Comparison of ENCODE assay signal across 8 cellular contexts in the genomic region with DNA sequence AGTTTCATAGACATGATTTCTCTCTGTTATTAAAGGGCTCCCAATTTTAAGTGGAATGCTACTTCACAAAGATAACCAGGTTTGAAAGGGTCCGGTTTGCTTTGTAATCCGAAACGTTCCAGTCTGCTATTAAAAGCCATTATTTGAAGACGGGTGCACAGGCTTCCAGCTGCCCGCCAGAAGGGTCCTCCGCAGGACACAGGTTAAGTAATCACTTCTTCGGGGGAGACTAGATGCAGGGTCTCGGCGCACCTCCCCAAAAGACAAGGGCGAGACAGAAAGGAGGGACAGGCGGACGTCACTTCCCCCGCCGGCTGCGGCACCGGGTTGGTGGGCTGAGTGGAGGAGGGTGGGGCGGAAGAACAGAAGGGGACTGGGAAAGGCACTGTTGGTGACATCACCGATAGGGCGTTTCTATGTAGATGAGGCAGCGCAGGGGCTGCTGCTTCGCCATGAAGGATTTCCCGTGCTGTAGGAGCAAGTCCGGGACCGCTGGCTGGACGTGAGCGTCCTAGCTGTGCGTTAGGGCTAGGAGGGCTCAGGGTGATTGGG. TPM values are rescaled to one million over a fixed set of nuclear protein-coding genes. Genes with fewer than 3 reads are reported as not detected.
A peak's percentile ranks its signal among the peaks of the same experiment; 100 is the strongest.
DNase-seq lines count a peak whose midpoint lies in the region; ATAC-seq lines count a peak whose summit lies in the region.

No MANE protein-coding gene starts in this region.

- H3K36me3 Mint-ChIP-seq in activated T-cell treated with anti-CD3 and anti-CD28 coated beads, Interleukin-2, amount 50 U/mL, for 4 hours (ENCODE audit: insufficient read depth), result no peaks in the 10 kb centered on the region

- H3K9me3 Mint-ChIP-seq in activated T-cell treated with anti-CD3 and anti-CD28 coated beads, Interleukin-2, amount 50 U/mL, for 4 hours, result no peaks in the 10 kb centered on the region

- peak; percentile 82 for ATAC-seq in GM21717 (IDR thresholded peaks at IDR 0.05; ENCODE audit: unreplicated experiment)
- peak; percentile 89 to 91 for ATAC-seq in activated T-cell treated with anti-CD3 and anti-CD28 coated beads, Interleukin-2, amount 50 U/mL, for 4 hours

- peaks cover 16% of the 10 kb centered on the region for H3K4me1 Mint-ChIP-seq in activated T-cell treated with anti-CD3 and anti-CD28 coated beads, Interleukin-2, amount 50 U/mL, for 4 hours (ENCODE audit: low read depth)

- peak overlapping the region; percentile 72 for H3K4me3 ChIP-seq in Jurkat, Clone E6-1 (ENCODE audit: low read length)

- no peak overlapping the region for H3K4me3 Mint-ChIP-seq in activated T-cell treated with anti-CD3 and anti-CD28 coated beads, Interleukin-2, amount 50 U/mL, for 4 hours

- DNase-seq in DMS 273 treated with DMSO at 0.1 percent for 48 hours (lab: John Stamatoyannopoulos, UW), result peak; percentile 98
- peak; percentile 98 for DNase-seq in Jurkat, Clone E6-1 (ENCODE audit: low read depth, low spot score)
- peak; percentile 75 for DNase-seq in OCI-M2 (lab: John Stamatoyannopoulos, UW; ENCODE audit: unreplicated experiment)
- peak; percentile 98 for DNase-seq in activated T-cell treated with anti-CD3 and anti-CD28 coated beads, Interleukin-2, amount 50 U/mL, for 4 hours
- peak; percentile 99 for DNase-seq in fibroblast of gingiva (ENCODE audit: low read depth)
- peak; percentile 97 for DNase-seq in myocyte (ENCODE audit: low read depth)
- DNase-seq in stimulated activated CD8-positive, alpha-beta memory T cell treated with anti-CD3 and anti-CD28 coated beads, Interleukin-7, amount 100 ng/mL, for 4 hours (ENCODE audit: low read depth in 2 of 2), result peak; percentile 99

- no peaks in the 10 kb centered on the region for H3K27me3 Mint-ChIP-seq in activated T-cell treated with anti-CD3 and anti-CD28 coated beads, Interleukin-2, amount 50 U/mL, for 4 hours (ENCODE audit: low read depth)

RNA-seq across cellular contexts. Expression of a gene that starts 8.9 kb away (rescaled TPM):
- not detected for polyA plus RNA-seq in Jurkat, Clone E6-1 (2012; ENCODE audit: insufficient read depth, insufficient read length)
- 1,000 to 10,000 TPM; 1,321 to 1,622 (median 1,616) TPM for total RNA-seq in activated T-cell treated with anti-CD3 and anti-CD28 coated beads, Interleukin-2, amount 50 U/mL, for 4 hours
- total RNA-seq in myocyte, result not detected in 2 replicates
- 10.5 TPM for polyA plus RNA-seq in myocyte (2012)

RNA-seq across cellular contexts. Expression of a gene that starts 17.1 kb away (rescaled TPM):
- 29.7 TPM for polyA plus RNA-seq in Jurkat, Clone E6-1 (2012; ENCODE audit: insufficient read depth, insufficient read length)
- total RNA-seq in activated T-cell treated with anti-CD3 and anti-CD28 coated beads, Interleukin-2, amount 50 U/mL, for 4 hours, result 10 to 100 TPM; 20.0 to 24.7 (median 20.3) TPM
- total RNA-seq in myocyte, result 10.6 and 11.8 TPM in 2 replicates
- polyA plus RNA-seq in myocyte (2012), result 13.3 TPM

Comparison
In these comparisons a context has a peak if more than half of its experiments do, and no peak if none do; other contexts are left out.
1. Peak in every context shown above with its lines: DNase-seq, ATAC-seq and H3K4me3 ChIP-seq.
2. RNA of a gene that starts 8.9 kb away (total RNA-seq): 1,321 to 1,622 TPM in activated T-cell treated with anti-CD3 and anti-CD28 coated beads, Interleukin-2, amount 50 U/mL, for 4 hours; not detected in myocyte; every median in the first group is over 1,000 times any median in the second.